ENCODE assay signal across 1 cellular context in the genomic region with DNA sequence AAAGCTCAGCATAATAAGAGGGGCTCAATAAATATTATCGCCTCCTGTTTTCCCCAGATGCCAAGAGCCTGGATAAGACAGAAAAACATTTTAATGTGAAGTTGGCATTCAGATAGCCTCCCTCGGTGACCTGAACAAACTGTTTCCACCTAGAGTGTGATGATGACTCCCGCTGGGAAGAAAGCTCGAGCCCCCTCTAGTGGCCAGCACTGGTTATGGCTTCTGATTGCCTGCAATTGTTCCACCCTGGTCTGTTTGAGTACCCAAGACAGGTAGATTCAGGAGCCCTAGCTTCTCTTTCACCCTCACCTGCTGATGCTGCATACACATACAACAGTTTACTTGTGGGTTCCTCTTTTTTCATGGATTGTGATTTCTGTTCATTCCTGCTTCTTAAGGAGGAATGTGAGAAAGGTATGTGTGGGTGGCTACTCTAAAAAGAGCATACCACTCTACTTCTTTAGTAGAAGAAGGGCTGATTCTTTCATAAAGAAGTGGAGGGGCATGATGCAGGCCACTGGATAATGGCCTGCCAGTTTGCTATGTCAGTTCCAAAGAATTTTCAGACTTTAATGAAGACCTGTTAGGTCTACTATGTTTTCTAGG.
A peak's percentile ranks its signal among the peaks of the same experiment; 100 is the strongest.
TF ChIP-seq lines count a peak whose summit lies in the region.

No MANE protein-coding gene starts in this region.

TF ChIP-seq in HepG2, 621 proteins besides CTCF, POLR2A, EP300 and RAD21 (continued from another document and continues in another):
- TF ChIP-seq, protein P1, sequence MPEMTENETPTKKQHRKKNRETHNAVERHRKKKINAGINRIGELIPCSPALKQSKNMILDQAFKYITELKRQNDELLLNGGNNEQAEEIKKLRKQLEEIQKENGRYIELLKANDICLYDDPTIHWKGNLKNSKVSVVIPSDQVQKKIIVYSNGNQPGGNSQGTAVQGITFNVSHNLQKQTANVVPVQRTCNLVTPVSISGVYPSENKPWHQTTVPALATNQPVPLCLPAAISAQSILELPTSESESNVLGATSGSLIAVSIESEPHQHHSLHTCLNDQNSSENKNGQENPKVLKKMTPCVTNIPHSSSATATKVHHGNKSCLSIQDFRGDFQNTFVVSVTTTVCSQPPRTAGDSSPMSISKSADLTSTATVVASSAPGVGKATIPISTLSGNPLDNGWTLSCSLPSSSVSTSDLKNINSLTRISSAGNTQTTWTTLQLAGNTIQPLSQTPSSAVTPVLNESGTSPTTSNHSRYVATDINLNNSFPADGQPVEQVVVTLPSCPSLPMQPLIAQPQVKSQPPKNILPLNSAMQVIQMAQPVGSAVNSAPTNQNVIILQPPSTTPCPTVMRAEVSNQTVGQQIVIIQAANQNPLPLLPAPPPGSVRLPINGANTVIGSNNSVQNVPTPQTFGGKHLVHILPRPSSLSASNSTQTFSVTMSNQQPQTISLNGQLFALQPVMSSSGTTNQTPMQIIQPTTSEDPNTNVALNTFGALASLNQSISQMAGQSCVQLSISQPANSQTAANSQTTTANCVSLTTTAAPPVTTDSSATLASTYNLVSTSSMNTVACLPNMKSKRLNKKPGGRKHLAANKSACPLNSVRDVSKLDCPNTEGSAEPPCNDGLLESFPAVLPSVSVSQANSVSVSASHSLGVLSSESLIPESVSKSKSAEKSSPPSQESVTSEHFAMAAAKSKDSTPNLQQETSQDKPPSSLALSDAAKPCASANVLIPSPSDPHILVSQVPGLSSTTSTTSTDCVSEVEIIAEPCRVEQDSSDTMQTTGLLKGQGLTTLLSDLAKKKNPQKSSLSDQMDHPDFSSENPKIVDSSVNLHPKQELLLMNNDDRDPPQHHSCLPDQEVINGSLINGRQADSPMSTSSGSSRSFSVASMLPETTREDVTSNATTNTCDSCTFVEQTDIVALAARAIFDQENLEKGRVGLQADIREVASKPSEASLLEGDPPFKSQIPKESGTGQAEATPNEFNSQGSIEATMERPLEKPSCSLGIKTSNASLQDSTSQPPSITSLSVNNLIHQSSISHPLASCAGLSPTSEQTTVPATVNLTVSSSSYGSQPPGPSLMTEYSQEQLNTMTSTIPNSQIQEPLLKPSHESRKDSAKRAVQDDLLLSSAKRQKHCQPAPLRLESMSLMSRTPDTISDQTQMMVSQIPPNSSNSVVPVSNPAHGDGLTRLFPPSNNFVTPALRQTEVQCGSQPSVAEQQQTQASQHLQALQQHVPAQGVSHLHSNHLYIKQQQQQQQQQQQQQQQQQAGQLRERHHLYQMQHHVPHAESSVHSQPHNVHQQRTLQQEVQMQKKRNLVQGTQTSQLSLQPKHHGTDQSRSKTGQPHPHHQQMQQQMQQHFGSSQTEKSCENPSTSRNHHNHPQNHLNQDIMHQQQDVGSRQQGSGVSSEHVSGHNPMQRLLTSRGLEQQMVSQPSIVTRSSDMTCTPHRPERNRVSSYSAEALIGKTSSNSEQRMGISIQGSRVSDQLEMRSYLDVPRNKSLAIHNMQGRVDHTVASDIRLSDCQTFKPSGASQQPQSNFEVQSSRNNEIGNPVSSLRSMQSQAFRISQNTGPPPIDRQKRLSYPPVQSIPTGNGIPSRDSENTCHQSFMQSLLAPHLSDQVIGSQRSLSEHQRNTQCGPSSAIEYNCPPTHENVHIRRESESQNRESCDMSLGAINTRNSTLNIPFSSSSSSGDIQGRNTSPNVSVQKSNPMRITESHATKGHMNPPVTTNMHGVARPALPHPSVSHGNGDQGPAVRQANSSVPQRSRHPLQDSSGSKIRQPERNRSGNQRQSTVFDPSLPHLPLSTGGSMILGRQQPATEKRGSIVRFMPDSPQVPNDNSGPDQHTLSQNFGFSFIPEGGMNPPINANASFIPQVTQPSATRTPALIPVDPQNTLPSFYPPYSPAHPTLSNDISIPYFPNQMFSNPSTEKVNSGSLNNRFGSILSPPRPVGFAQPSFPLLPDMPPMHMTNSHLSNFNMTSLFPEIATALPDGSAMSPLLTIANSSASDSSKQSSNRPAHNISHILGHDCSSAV (CRISPR knock-in tag; IDR thresholded peaks at IDR 0.05; ENCODE audit: borderline replicate concordance) = no peak
- TF ChIP-seq SOX5 (CRISPR knock-in tag; IDR thresholded peaks at IDR 0.05; ENCODE audit: borderline replicate concordance) = no peak
- TF ChIP-seq RBM22 (optimal IDR thresholded peaks at IDR 0.05; ENCODE audit: low read length) = no peak
- no peak for TF ChIP-seq BORCS8-MEF2B (CRISPR knock-in tag; IDR thresholded peaks at IDR 0.05)
- TF ChIP-seq, protein P2, sequence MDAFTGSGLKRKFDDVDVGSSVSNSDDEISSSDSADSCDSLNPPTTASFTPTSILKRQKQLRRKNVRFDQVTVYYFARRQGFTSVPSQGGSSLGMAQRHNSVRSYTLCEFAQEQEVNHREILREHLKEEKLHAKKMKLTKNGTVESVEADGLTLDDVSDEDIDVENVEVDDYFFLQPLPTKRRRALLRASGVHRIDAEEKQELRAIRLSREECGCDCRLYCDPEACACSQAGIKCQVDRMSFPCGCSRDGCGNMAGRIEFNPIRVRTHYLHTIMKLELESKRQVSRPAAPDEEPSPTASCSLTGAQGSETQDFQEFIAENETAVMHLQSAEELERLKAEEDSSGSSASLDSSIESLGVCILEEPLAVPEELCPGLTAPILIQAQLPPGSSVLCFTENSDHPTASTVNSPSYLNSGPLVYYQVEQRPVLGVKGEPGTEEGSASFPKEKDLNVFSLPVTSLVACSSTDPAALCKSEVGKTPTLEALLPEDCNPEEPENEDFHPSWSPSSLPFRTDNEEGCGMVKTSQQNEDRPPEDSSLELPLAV (CRISPR knock-in tag; conservative IDR thresholded peaks at IDR 0.05; ENCODE audit: low read depth) = no peak
- no peak for TF ChIP-seq MAFF (IDR thresholded peaks at IDR 0.05; ENCODE audit: low read depth, low read length)
- no peak for TF ChIP-seq ZNF546 (CRISPR knock-in tag; conservative IDR thresholded peaks at IDR 0.05)
- no peak for TF ChIP-seq ZNF138 (CRISPR knock-in tag; IDR thresholded peaks at IDR 0.05; ENCODE audit: low read depth)
- no peak for TF ChIP-seq SKI (IDR thresholded peaks at IDR 0.05; ENCODE audit: partially characterized antibody)
- TF ChIP-seq ZNF136 (CRISPR knock-in tag; IDR thresholded peaks at IDR 0.05; ENCODE audit: low read depth) = no peak
- TF ChIP-seq HOXA3 (CRISPR knock-in tag; IDR thresholded peaks at IDR 0.05) = no peak
- TF ChIP-seq FOXK2 (IDR thresholded peaks at IDR 0.05) = no peak
- no peak for TF ChIP-seq BCL6 (CRISPR knock-in tag; IDR thresholded peaks at IDR 0.05)
- TF ChIP-seq, protein P3, sequence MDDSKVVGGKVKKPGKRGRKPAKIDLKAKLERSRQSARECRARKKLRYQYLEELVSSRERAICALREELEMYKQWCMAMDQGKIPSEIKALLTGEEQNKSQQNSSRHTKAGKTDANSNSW (CRISPR knock-in tag; IDR thresholded peaks at IDR 0.05; ENCODE audit: borderline replicate concordance) = no peak
- TF ChIP-seq, protein P4, sequence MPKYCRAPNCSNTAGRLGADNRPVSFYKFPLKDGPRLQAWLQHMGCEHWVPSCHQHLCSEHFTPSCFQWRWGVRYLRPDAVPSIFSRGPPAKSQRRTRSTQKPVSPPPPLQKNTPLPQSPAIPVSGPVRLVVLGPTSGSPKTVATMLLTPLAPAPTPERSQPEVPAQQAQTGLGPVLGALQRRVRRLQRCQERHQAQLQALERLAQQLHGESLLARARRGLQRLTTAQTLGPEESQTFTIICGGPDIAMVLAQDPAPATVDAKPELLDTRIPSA (CRISPR knock-in tag; IDR thresholded peaks at IDR 0.05; ENCODE audit: borderline replicate concordance) = no peak
- TF ChIP-seq, protein P5, sequence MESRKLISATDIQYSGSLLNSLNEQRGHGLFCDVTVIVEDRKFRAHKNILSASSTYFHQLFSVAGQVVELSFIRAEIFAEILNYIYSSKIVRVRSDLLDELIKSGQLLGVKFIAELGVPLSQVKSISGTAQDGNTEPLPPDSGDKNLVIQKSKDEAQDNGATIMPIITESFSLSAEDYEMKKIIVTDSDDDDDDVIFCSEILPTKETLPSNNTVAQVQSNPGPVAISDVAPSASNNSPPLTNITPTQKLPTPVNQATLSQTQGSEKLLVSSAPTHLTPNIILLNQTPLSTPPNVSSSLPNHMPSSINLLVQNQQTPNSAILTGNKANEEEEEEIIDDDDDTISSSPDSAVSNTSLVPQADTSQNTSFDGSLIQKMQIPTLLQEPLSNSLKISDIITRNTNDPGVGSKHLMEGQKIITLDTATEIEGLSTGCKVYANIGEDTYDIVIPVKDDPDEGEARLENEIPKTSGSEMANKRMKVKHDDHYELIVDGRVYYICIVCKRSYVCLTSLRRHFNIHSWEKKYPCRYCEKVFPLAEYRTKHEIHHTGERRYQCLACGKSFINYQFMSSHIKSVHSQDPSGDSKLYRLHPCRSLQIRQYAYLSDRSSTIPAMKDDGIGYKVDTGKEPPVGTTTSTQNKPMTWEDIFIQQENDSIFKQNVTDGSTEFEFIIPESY (CRISPR knock-in tag; IDR thresholded peaks at IDR 0.05) = no peak
- no peak for TF ChIP-seq PCBP1 (IDR thresholded peaks at IDR 0.05; ENCODE audit: borderline replicate concordance, low read depth, low read length)
- TF ChIP-seq GATAD2A (CRISPR knock-in tag; IDR thresholded peaks at IDR 0.05) = peak; percentile 52; the same call in 1 of the 2 replicates
- TF ChIP-seq ZNF781 (CRISPR knock-in tag; IDR thresholded peaks at IDR 0.05; ENCODE audit: borderline replicate concordance, not compliant biosample characterization) = no peak
- no peak for TF ChIP-seq ZNF180 (CRISPR knock-in tag; IDR thresholded peaks at IDR 0.05; ENCODE audit: borderline replicate concordance, low read depth)
- no peak for TF ChIP-seq ZNF292 (CRISPR knock-in tag; IDR thresholded peaks at IDR 0.05; ENCODE audit: borderline replicate concordance, low read depth)
- TF ChIP-seq, protein P6, sequence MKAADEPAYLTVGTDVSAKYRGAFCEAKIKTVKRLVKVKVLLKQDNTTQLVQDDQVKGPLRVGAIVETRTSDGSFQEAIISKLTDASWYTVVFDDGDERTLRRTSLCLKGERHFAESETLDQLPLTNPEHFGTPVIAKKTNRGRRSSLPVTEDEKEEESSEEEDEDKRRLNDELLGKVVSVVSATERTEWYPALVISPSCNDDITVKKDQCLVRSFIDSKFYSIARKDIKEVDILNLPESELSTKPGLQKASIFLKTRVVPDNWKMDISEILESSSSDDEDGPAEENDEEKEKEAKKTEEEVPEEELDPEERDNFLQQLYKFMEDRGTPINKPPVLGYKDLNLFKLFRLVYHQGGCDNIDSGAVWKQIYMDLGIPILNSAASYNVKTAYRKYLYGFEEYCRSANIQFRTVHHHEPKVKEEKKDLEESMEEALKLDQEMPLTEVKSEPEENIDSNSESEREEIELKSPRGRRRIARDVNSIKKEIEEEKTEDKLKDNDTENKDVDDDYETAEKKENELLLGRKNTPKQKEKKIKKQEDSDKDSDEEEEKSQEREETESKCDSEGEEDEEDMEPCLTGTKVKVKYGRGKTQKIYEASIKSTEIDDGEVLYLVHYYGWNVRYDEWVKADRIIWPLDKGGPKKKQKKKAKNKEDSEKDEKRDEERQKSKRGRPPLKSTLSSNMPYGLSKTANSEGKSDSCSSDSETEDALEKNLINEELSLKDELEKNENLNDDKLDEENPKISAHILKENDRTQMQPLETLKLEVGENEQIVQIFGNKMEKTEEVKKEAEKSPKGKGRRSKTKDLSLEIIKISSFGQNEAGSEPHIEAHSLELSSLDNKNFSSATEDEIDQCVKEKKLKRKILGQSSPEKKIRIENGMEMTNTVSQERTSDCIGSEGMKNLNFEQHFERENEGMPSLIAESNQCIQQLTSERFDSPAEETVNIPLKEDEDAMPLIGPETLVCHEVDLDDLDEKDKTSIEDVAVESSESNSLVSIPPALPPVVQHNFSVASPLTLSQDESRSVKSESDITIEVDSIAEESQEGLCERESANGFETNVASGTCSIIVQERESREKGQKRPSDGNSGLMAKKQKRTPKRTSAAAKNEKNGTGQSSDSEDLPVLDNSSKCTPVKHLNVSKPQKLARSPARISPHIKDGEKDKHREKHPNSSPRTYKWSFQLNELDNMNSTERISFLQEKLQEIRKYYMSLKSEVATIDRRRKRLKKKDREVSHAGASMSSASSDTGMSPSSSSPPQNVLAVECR (CRISPR knock-in tag; IDR thresholded peaks at IDR 0.05; ENCODE audit: borderline replicate concordance) = no peak; the same call in 1 of the 2 replicates
- TF ChIP-seq KDM3A (CRISPR knock-in tag; IDR thresholded peaks at IDR 0.05; ENCODE audit: low read depth) = 0 out of 2 replicates have a peak, but pooled peaks have one; percentile 75
- TF ChIP-seq GABPA (IDR thresholded peaks at IDR 0.05; ENCODE audit: low read depth, low read length) = no peak
- no peak for TF ChIP-seq GABPA (CRISPR knock-in tag; IDR thresholded peaks at IDR 0.05; ENCODE audit: low read depth)
- TF ChIP-seq TARDBP (CRISPR knock-in tag; IDR thresholded peaks at IDR 0.05) = no peak
- TF ChIP-seq ZNF747 (CRISPR knock-in tag; IDR thresholded peaks at IDR 0.05; ENCODE audit: borderline replicate concordance) = no peak
- no peak for TF ChIP-seq TRIM24 (CRISPR knock-in tag; IDR thresholded peaks at IDR 0.05)
- TF ChIP-seq ZNF841 (CRISPR knock-in tag; IDR thresholded peaks at IDR 0.05; ENCODE audit: borderline replicate concordance) = no peak
- TF ChIP-seq ZIK1 (CRISPR knock-in tag; IDR thresholded peaks at IDR 0.05; ENCODE audit: borderline replicate concordance, low read depth) = no peak
- TF ChIP-seq ZFP36L1 (CRISPR knock-in tag; IDR thresholded peaks at IDR 0.05) = 0 out of 2 replicates have a peak, but pooled peaks have one; percentile 20
- TF ChIP-seq, protein P7, sequence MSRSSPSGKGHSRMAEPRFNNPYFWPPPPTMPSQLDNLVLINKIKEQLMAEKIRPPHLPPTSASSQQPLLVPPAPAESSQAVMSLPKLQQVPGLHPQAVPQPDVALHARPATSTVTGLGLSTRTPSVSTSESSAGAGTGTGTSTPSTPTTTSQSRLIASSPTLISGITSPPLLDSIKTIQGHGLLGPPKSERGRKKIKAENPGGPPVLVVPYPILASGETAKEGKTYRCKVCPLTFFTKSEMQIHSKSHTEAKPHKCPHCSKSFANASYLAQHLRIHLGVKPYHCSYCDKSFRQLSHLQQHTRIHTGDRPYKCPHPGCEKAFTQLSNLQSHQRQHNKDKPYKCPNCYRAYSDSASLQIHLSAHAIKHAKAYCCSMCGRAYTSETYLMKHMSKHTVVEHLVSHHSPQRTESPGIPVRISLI (CRISPR knock-in tag; IDR thresholded peaks at IDR 0.05; ENCODE audit: borderline replicate concordance) = no peak
- no peak for TF ChIP-seq KMT2B (CRISPR knock-in tag; IDR thresholded peaks at IDR 0.05)
- no peak for TF ChIP-seq TEAD2 (CRISPR knock-in tag; IDR thresholded peaks at IDR 0.05)
- no peak for TF ChIP-seq GPN1 (CRISPR knock-in tag; IDR thresholded peaks at IDR 0.05; ENCODE audit: borderline replicate concordance)
